20 cellular contexts compared by ENCODE assay signal in the genomic region with DNA sequence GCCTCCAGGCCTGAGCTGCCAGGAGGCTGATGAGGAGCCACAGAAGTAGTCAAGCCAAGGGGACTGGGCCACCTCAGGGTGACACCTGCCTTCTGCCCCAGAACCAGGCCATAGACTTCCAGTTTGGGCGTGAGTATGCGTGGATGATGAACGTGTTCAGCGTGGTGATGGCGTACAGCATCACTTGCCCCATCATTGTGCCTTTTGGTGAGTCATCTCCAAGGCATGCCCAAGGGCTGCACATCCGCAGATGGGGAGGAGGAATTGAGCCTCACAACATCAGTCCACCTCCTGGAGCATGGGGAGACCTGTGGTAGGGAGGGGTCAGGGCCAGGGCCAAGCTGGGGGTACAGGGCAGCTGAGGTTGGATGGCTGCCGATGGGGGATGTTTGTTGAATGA. TPM values are rescaled to one million over a fixed set of nuclear protein-coding genes. Genes with fewer than 3 reads are reported as not detected.
DNase-seq lines count a peak whose midpoint lies in the region; ATAC-seq and TF ChIP-seq lines count a peak whose summit lies in the region.
"Had no signal": no experiment of that assay in that cellular context is flagged by ENCODE, and none has a peak within 500 bp of the region (broad histone marks: within the 10 kb centered on the region; RNA-seq: fewer than 3 reads in every experiment).

No MANE protein-coding gene starts in this region.

- H3K27me3 ChIP-seq in RWPE2 (ENCODE audit: insufficient read depth, poor library complexity, severe bottlenecking) = no peaks in the 10 kb centered on the region
- H3K27me3 ChIP-seq: BE2C had no signal

- no peak overlapping the region for H3K4me3 Mint-ChIP-seq in activated T-helper 17 cell treated with anti-CD3 and anti-CD28 coated beads, Interleukin-2, amount 50 U/mL, for 72 hours
- H3K4me3 Mint-ChIP-seq: CD4-positive, CD25-positive, alpha-beta regulatory T cell had no signal

- H3K4me3 ChIP-seq in RWPE2 (ENCODE audit: severe bottlenecking) = no peak overlapping the region

- H3K27ac Mint-ChIP-seq in activated T-helper 17 cell treated with anti-CD3 and anti-CD28 coated beads, Interleukin-2, amount 50 U/mL, for 72 hours = no peak overlapping the region
- H3K27ac Mint-ChIP-seq: CD4-positive, CD25-positive, alpha-beta regulatory T cell had no signal

- no peaks in the 10 kb centered on the region for H3K9me3 Mint-ChIP-seq in activated T-helper 17 cell treated with anti-CD3 and anti-CD28 coated beads, Interleukin-2, amount 50 U/mL, for 72 hours

- DNase-seq in EH (ENCODE audit: low read depth) (peak; percentile 7), HT1080 (ENCODE audit: low read depth) (peak; percentile 48), RWPE2 (ENCODE audit: low spot score) (no peak), glomerular visceral epithelial cell (ENCODE audit: extremely low spot score) (peak; percentile 11), NCI-H1105 treated with DMSO at 0.1 percent for 48 hours (lab: John Stamatoyannopoulos, UW) (no peak)
- DNase-seq: BE2C; Caco-2; CD4-positive, CD25-positive, alpha-beta regulatory T cell; KBM-7; MV-4-11; NCI-H1417 treated with DMSO at 0.1 percent for 48 hours; NCI-H187 treated with DMSO at 0.1 percent for 48 hours; NCI-H2227 treated with DMSO at 0.1 percent for 48 hours; NCI-H510A treated with DMSO at 0.1 percent for 48 hours; NCI-H774; RPMI8226 had no signal

- no peak overlapping the region for H3K27ac ChIP-seq in RWPE2 (ENCODE audit: poor library complexity, severe bottlenecking)

- H3K4me1 ChIP-seq in RWPE2 (ENCODE audit: insufficient read depth, poor library complexity, severe bottlenecking) = no peaks in the 10 kb centered on the region
- H3K4me1 ChIP-seq: BE2C, Caco-2 had no signal

- H3K36me3 Mint-ChIP-seq in activated T-helper 17 cell treated with anti-CD3 and anti-CD28 coated beads, Interleukin-2, amount 50 U/mL, for 72 hours (ENCODE audit: low read depth) = no peaks in the 10 kb centered on the region
- H3K36me3 Mint-ChIP-seq: CD4-positive, CD25-positive, alpha-beta regulatory T cell had no signal

- H3K36me3 ChIP-seq in RWPE2 (ENCODE audit: low read depth) = no peaks in the 10 kb centered on the region
- H3K36me3 ChIP-seq: BE2C had no signal

- ATAC-seq in RWPE2 (ENCODE audit: low read depth) = peak; percentile 71
- ATAC-seq in activated T-helper 17 cell treated with anti-CD3 and anti-CD28 coated beads, Interleukin-2, amount 50 U/mL, for 72 hours (replicated peaks) = no peak
- no peak for ATAC-seq in GM21526 (IDR thresholded peaks at IDR 0.05; ENCODE audit: low FRiP score, unreplicated experiment)
- no peak for ATAC-seq in HG03175 (IDR thresholded peaks at IDR 0.05; ENCODE audit: unreplicated experiment)

- H3K4me1 Mint-ChIP-seq in activated T-helper 17 cell treated with anti-CD3 and anti-CD28 coated beads, Interleukin-2, amount 50 U/mL, for 72 hours = no peaks in the 10 kb centered on the region
- H3K4me1 Mint-ChIP-seq: CD4-positive, CD25-positive, alpha-beta regulatory T cell had no signal

- H3K9me3 ChIP-seq in RWPE2 (ENCODE audit: severe bottlenecking) = peaks cover 2% of the 10 kb centered on the region
- H3K9me3 ChIP-seq: BE2C, Caco-2 had no signal

- no peak for TF ChIP-seq CTCF in RWPE2 (IDR thresholded peaks at IDR 0.05; ENCODE audit: poor library complexity, severe bottlenecking)

- H3K27me3 Mint-ChIP-seq in activated T-helper 17 cell treated with anti-CD3 and anti-CD28 coated beads, Interleukin-2, amount 50 U/mL, for 72 hours = peaks cover under 1% of the 10 kb centered on the region

RNA-seq across cellular contexts. Expression of a gene that starts 22.3 kb away (rescaled TPM):
- total RNA-seq in HT1080 (2014; rRNA removed; shearing (Covaris generic)) = not detected in 2 replicates
- polyA plus RNA-seq in HT1080 (2015; cell fraction: cytosol; rRNA removed) = not detected in 2 replicates
- not detected in 2 replicates for polyA plus RNA-seq in HT1080 (2015; cell fraction: nucleus; rRNA removed)
- not detected for total RNA-seq in activated T-helper 17 cell treated with anti-CD3 and anti-CD28 coated beads, Interleukin-2, amount 50 U/mL, for 72 hours
- total RNA-seq: Caco-2; CD4-positive, CD25-positive, alpha-beta regulatory T cell; OCI-LY7 had no signal
- polyA plus RNA-seq: CD4-positive, CD25-positive, alpha-beta regulatory T cell had no signal

Comparison
In these comparisons a context has a peak if more than half of its experiments do, and no peak if none do; other contexts are left out.
1. DNase-seq: peak in EH (single experiment), HT1080 (single experiment) and glomerular visceral epithelial cell (single experiment); none in RWPE2 (single experiment) and NCI-H1105 treated with DMSO at 0.1 percent for 48 hours (single experiment).